24 cellular contexts compared by ENCODE assay signal in genomic region chr10:1923998-1924397, GRCh38.
"Had no signal": no experiment of that assay in that cellular context is flagged by ENCODE, and none has a peak within 500 bp of the region (broad histone marks: within the 10 kb centered on the region; RNA-seq: fewer than 3 reads in every experiment).

No MANE protein-coding gene starts in this region.

- H3K27me3 ChIP-seq: foreskin keratinocyte, heart left ventricle, left lung had no signal

- H3K27ac ChIP-seq: coronary artery, dorsolateral prefrontal cortex, esophagus muscularis mucosa, foreskin keratinocyte, gastroesophageal sphincter, heart left ventricle, left lung, lower lobe of right lung had no signal

- H3K4me1 Mint-ChIP-seq: mesothelial cell of epicardium, naive B cell had no signal

- H3K9me3 ChIP-seq: gastroesophageal sphincter, heart left ventricle, left lung, lower lobe of right lung had no signal

- H3K4me1 ChIP-seq: esophagus muscularis mucosa, foreskin keratinocyte, gastroesophageal sphincter, heart left ventricle, left lung, lower lobe of right lung had no signal

- H3K4me3 ChIP-seq: coronary artery, dorsolateral prefrontal cortex, esophagus muscularis mucosa, gastroesophageal sphincter, heart left ventricle, left lung, lower lobe of right lung, mucosa of descending colon had no signal

- H3K9me3 Mint-ChIP-seq: mesothelial cell of epicardium, naive B cell had no signal

- H3K36me3 ChIP-seq: esophagus muscularis mucosa, gastroesophageal sphincter, heart left ventricle, left lung, lower lobe of right lung had no signal

- DNase-seq: dermis blood vessel endothelial cell; dorsolateral prefrontal cortex; effector CD4-positive, alpha-beta T cell; effector memory CD4-positive, alpha-beta T cell; foreskin keratinocyte; heart left ventricle; hippocampal formation; immature natural killer cell; islet precursor cell; left cardiac atrium; left lung; left ventricle myocardium superior; lower lobe of right lung; mesenchymal stem cell; mucosa of descending colon; naive B cell had no signal

- H3K27ac Mint-ChIP-seq: immature natural killer cell, mesothelial cell of epicardium, naive B cell had no signal

- FAIRE-seq: colon, endothelial cell of umbilical vein, frontal cortex had no signal

- ATAC-seq: foreskin keratinocyte, gastroesophageal sphincter, heart left ventricle, left cardiac atrium, left lung, left ventricle myocardium superior, lower lobe of right lung, mucosa of descending colon had no signal

- H3K4me3 Mint-ChIP-seq: immature natural killer cell, mesothelial cell of epicardium, naive B cell had no signal

- H3K36me3 Mint-ChIP-seq: immature natural killer cell; mesothelial cell of epicardium; naive B cell; naive thymus-derived CD8-positive, alpha-beta T cell had no signal
